ENCODE assay signal across 23 cellular contexts in genomic region chrX:42188730-42189129, GRCh38.
A peak's percentile ranks its signal among the peaks of the same experiment; 100 is the strongest.
DNase-seq lines count a peak whose midpoint lies in the region; ATAC-seq, FAIRE-seq and TF ChIP-seq lines count a peak whose summit lies in the region.
"Had no signal": no experiment of that assay in that cellular context is flagged by ENCODE, and none has a peak within 500 bp of the region (broad histone marks: within the 10 kb centered on the region; RNA-seq: fewer than 3 reads in every experiment).

No MANE protein-coding gene starts in this region.

- no peak overlapping the region for H3K4me3 ChIP-seq in astrocyte (ENCODE audit: insufficient read depth, low read depth, low read length)
- no peak overlapping the region for H3K4me3 ChIP-seq in neural cell (ENCODE audit: low read length)
- H3K4me3 ChIP-seq: BLaER1 treated with 17β-estradiol and CSF1 and Interleukin-3, amounts not matched to agents 10 nM and 100 nM; GM12878 had no signal

- H3K4me1 Mint-ChIP-seq in astrocyte (ENCODE audit: low read depth, unreplicated experiment): peaks cover 4% of the 10 kb centered on the region
- H3K4me1 Mint-ChIP-seq: CD14-positive monocyte; CD8-positive, alpha-beta memory T cell had no signal

- H3K4me2 ChIP-seq in astrocyte (ENCODE audit: low read length): no peak overlapping the region
- no peak overlapping the region for H3K4me2 ChIP-seq in neural cell (ENCODE audit: low read length)
- H3K4me2 ChIP-seq: BLaER1 treated with 17β-estradiol and CSF1 and Interleukin-3, amounts not matched to agents 10 nM and 100 nM had no signal

- H3K9ac ChIP-seq in astrocyte (ENCODE audit: low read length) (no peak overlapping the region), neural cell (ENCODE audit: low read length) (peak overlapping the region; percentile 38)
- H3K9ac ChIP-seq: BLaER1 treated with 17β-estradiol and CSF1 and Interleukin-3, amounts not matched to agents 10 nM and 100 nM had no signal

- H4K20me1 ChIP-seq in astrocyte (ENCODE audit: insufficient read depth, low read length) (no peaks in the 10 kb centered on the region), neural cell (ENCODE audit: insufficient read depth) (no peaks in the 10 kb centered on the region)
- H4K20me1 ChIP-seq: BLaER1 treated with 17β-estradiol and CSF1 and Interleukin-3, amounts not matched to agents 10 nM and 100 nM had no signal

- no peaks in the 10 kb centered on the region for H3K9me3 ChIP-seq in astrocyte (ENCODE audit: insufficient read depth, low read depth, low read length)
- H3K9me3 ChIP-seq in neural cell (ENCODE audit: low read length): no peaks in the 10 kb centered on the region
- H3K9me3 ChIP-seq: BE2C had no signal

- no peak for ATAC-seq in HG02870 (IDR thresholded peaks at IDR 0.05; ENCODE audit: unreplicated experiment)
- no peak for ATAC-seq in GM19351 (IDR thresholded peaks at IDR 0.05; ENCODE audit: unreplicated experiment)
- no peak for ATAC-seq in GM21447 (IDR thresholded peaks at IDR 0.05; ENCODE audit: unreplicated experiment)
- ATAC-seq: GM12878 had no signal

- H3K27me3 ChIP-seq in astrocyte (ENCODE audit: insufficient read depth, low read length) (no peaks in the 10 kb centered on the region), neural cell (ENCODE audit: insufficient read depth, low read depth, low read length) (no peaks in the 10 kb centered on the region)
- H3K27me3 ChIP-seq: BE2C had no signal

- no peaks in the 10 kb centered on the region for H3K4me1 ChIP-seq in astrocyte (ENCODE audit: insufficient read depth, low read length)
- H3K4me1 ChIP-seq: BE2C; BLaER1 treated with 17β-estradiol and CSF1 and Interleukin-3, amounts not matched to agents 10 nM and 100 nM had no signal

- peak; percentile 13 for FAIRE-seq in astrocyte (lab: Jason Lieb, UNC)
- FAIRE-seq: A204.1, D721Med, GM12878 had no signal

- peak; percentile 50 for TF ChIP-seq EP300 in neural cell (conservative IDR thresholded peaks at IDR 0.05; ENCODE audit: poor library complexity, severe bottlenecking)

- no peak overlapping the region for H3K4me3 Mint-ChIP-seq in astrocyte (ENCODE audit: unreplicated experiment)
- H3K4me3 Mint-ChIP-seq: CD14-positive monocyte; CD4-positive, alpha-beta T cell; CD8-positive, alpha-beta memory T cell had no signal

- H3F3A ChIP-seq in neural cell (ENCODE audit: insufficient read depth, low read length, poor library complexity, severe bottlenecking): no peaks in the 10 kb centered on the region

- H3K27me3 Mint-ChIP-seq in astrocyte (ENCODE audit: low read depth, unreplicated experiment): peaks cover 2% of the 10 kb centered on the region
- H3K27me3 Mint-ChIP-seq: CD4-positive, alpha-beta T cell had no signal

- no peak for TF ChIP-seq RAD21 in neural cell (conservative IDR thresholded peaks at IDR 0.05)

- H3K36me3 Mint-ChIP-seq in astrocyte (ENCODE audit: low read depth, unreplicated experiment): no peaks in the 10 kb centered on the region
- H3K36me3 Mint-ChIP-seq: CD14-positive monocyte had no signal

- TF ChIP-seq CTCF in astrocyte (IDR thresholded peaks at IDR 0.05; ENCODE audit: insufficient read depth, low read depth, low read length): no peak
- TF ChIP-seq CTCF in neural cell (IDR thresholded peaks at IDR 0.05; ENCODE audit: poor library complexity, severe bottlenecking): no peak

- no peak overlapping the region for H3K27ac Mint-ChIP-seq in astrocyte (ENCODE audit: unreplicated experiment)
- H3K27ac Mint-ChIP-seq: CD4-positive, alpha-beta T cell had no signal

- H3K27ac ChIP-seq in astrocyte (ENCODE audit: low read depth, low read length) (no peak overlapping the region), neural cell (ENCODE audit: low read length) (peak overlapping the region; percentile 73)
- H3K27ac ChIP-seq: 22Rv1; BLaER1 treated with 17β-estradiol and CSF1 and Interleukin-3, amounts not matched to agents 10 nM and 100 nM had no signal

- H3K79me2 ChIP-seq in astrocyte (ENCODE audit: insufficient read depth, low read length) (no peaks in the 10 kb centered on the region), neural cell (replicated peaks; ENCODE audit: insufficient read depth, low read length) (no peaks in the 10 kb centered on the region)

- H3K36me3 ChIP-seq in astrocyte (ENCODE audit: insufficient read depth, low read length) (no peaks in the 10 kb centered on the region), neural cell (ENCODE audit: insufficient read depth, low read length) (no peaks in the 10 kb centered on the region)
- H3K36me3 ChIP-seq: BE2C; BLaER1 treated with 17β-estradiol and CSF1 and Interleukin-3, amounts not matched to agents 10 nM and 100 nM had no signal

- H3K9me3 Mint-ChIP-seq in astrocyte (ENCODE audit: unreplicated experiment): peaks cover 9% of the 10 kb centered on the region
- H3K9me3 Mint-ChIP-seq: CD4-positive, alpha-beta T cell had no signal

- DNase-seq in NCI-H2029 (lab: John Stamatoyannopoulos, UW) (peak; percentile 15), NCI-H2029 treated with DMSO at 0.1 percent for 48 hours (lab: John Stamatoyannopoulos, UW) (no peak), astrocyte (ENCODE audit: low read depth) (no peak)
- DNase-seq: ACHN; AML-193; BE2C; CD4-positive, alpha-beta T cell; CD8-positive, alpha-beta memory T cell; DMS 273 treated with DMSO at 0.1 percent for 48 hours; DMS79; EL; GDM1; HCEC 1CT had no signal

- no peaks in the 10 kb centered on the region for H3K9me2 ChIP-seq in neural cell (ENCODE audit: insufficient read depth, low read length)

- H2AFZ ChIP-seq in astrocyte (ENCODE audit: low read depth, low read length): no peak overlapping the region
- H2AFZ ChIP-seq in neural cell (ENCODE audit: low read depth, low read length): peak overlapping the region; percentile 33

TF ChIP-seq in neural cell, 6 proteins besides CTCF, POLR2A, EP300 and RAD21:
- TF ChIP-seq SMC3 (conservative IDR thresholded peaks at IDR 0.05; ENCODE audit: poor library complexity) (no peak), REST (IDR thresholded peaks at IDR 0.05; ENCODE audit: borderline replicate concordance) (peak; percentile 74), POLR2AphosphoS5 (IDR thresholded peaks at IDR 0.05) (peak; percentile 64)
